In genomic region chr2:236250286-236250685, GRCh38 we compare ENCODE assay signal across 29 cellular contexts. TPM values are rescaled to one million over a fixed set of nuclear protein-coding genes. Genes with fewer than 3 reads are reported as not detected.
"Had no signal": no experiment of that assay in that cellular context is flagged by ENCODE, and none has a peak within 500 bp of the region (broad histone marks: within the 10 kb centered on the region; RNA-seq: fewer than 3 reads in every experiment).

No MANE protein-coding gene starts in this region.

- H3K4me1 Mint-ChIP-seq: endodermal cell; immature natural killer cell; naive thymus-derived CD8-positive, alpha-beta T cell; stimulated activated naive B cell treated with anti-CD40 and anti-IgM and Interleukin-4, amounts not matched to agents 10 μg/mL and 1 μg/mL and 100 μg/mL, for 72 hours; stimulated activated naive CD8-positive, alpha-beta T cell treated with anti-CD3 and anti-CD28 coated beads, Interleukin-15, amount 100 ng/mL, for 72 hours had no signal

- H3K9me3 Mint-ChIP-seq: endodermal cell; immature natural killer cell; stimulated activated naive CD8-positive, alpha-beta T cell treated with anti-CD3 and anti-CD28 coated beads, Interleukin-15, amount 100 ng/mL, for 72 hours had no signal

- H3K4me3 ChIP-seq: colonic mucosa, mucosa of descending colon, testis, tibial nerve, upper lobe of right lung, vagina had no signal

- H3K4me1 ChIP-seq: colonic mucosa, testis, tibial nerve, upper lobe of right lung, vagina had no signal

- H3K4me3 Mint-ChIP-seq: endodermal cell; immature natural killer cell; naive thymus-derived CD8-positive, alpha-beta T cell; stimulated activated naive B cell treated with anti-CD40 and anti-IgM and Interleukin-4, amounts not matched to agents 10 μg/mL and 1 μg/mL and 100 μg/mL, for 72 hours; stimulated activated naive CD8-positive, alpha-beta T cell treated with anti-CD3 and anti-CD28 coated beads, Interleukin-15, amount 100 ng/mL, for 72 hours had no signal

- H3K27me3 ChIP-seq: colonic mucosa, testis, vagina had no signal

- ATAC-seq: left colon; mucosa of descending colon; naive thymus-derived CD8-positive, alpha-beta T cell; sciatic nerve; stimulated activated naive B cell treated with anti-CD40 and anti-IgM and Interleukin-4, amounts not matched to agents 10 μg/mL and 1 μg/mL and 100 μg/mL, for 72 hours; stimulated activated naive CD8-positive, alpha-beta T cell treated with anti-CD3 and anti-CD28 coated beads, Interleukin-15, amount 100 ng/mL, for 72 hours; upper lobe of right lung had no signal

- H3K36me3 ChIP-seq: colonic mucosa, neutrophil, tibial nerve, upper lobe of right lung, vagina had no signal

- H3K9me3 ChIP-seq: colonic mucosa, mucosa of descending colon, neutrophil, testis, tibial nerve, upper lobe of right lung, vagina had no signal

- H3K27ac Mint-ChIP-seq: endodermal cell; immature natural killer cell; naive thymus-derived CD8-positive, alpha-beta T cell; stimulated activated naive B cell treated with anti-CD40 and anti-IgM and Interleukin-4, amounts not matched to agents 10 μg/mL and 1 μg/mL and 100 μg/mL, for 72 hours; stimulated activated naive CD8-positive, alpha-beta T cell treated with anti-CD3 and anti-CD28 coated beads, Interleukin-15, amount 100 ng/mL, for 72 hours had no signal

- DNase-seq: colonic mucosa; effector CD4-positive, alpha-beta T cell; endodermal cell; foreskin melanocyte; immature natural killer cell; left colon; mammary epithelial cell; mucosa of descending colon; naive thymus-derived CD8-positive, alpha-beta T cell; posterior cingulate gyrus; stimulated activated CD4-positive, alpha-beta T cell treated with anti-CD3 and anti-CD28 coated beads, Interleukin-2, amount 100 ng/mL, for 24 hours; stimulated activated CD4-positive, alpha-beta T cell treated with anti-CD3 and anti-CD28 coated beads, Interleukin-4, amount 100 ng/mL, for 4 hours; stimulated activated naive B cell treated with anti-CD40 and anti-IgM and Interleukin-4, amounts not matched to agents 10 μg/mL and 1 μg/mL and 100 μg/mL, for 72 hours; stimulated activated naive CD8-positive, alpha-beta T cell treated with anti-CD3 and anti-CD28 coated beads, Interleukin-15, amount 100 ng/mL, for 72 hours; testis; upper lobe of right lung had no signal

- H3K36me3 Mint-ChIP-seq: immature natural killer cell; naive thymus-derived CD8-positive, alpha-beta T cell; stimulated activated naive B cell treated with anti-CD40 and anti-IgM and Interleukin-4, amounts not matched to agents 10 μg/mL and 1 μg/mL and 100 μg/mL, for 72 hours had no signal

- H3K27ac ChIP-seq: colonic mucosa, neutrophil, testis, tibial nerve, upper lobe of right lung, vagina had no signal

RNA-seq across cellular contexts. Expression of gene ASB18, which starts 13.9 kb away (rescaled TPM):
- total RNA-seq: colonic mucosa; dermis microvascular lymphatic vessel endothelial cell; endodermal cell; glomerular endothelial cell; left colon; liver; mammary epithelial cell; mucosa of descending colon; naive thymus-derived CD8-positive, alpha-beta T cell; osteoblast; pulmonary artery endothelial cell; sciatic nerve; subcutaneous adipose tissue; tibial nerve; upper lobe of right lung; vagina had no signal
- polyA plus RNA-seq: esophagus; immature natural killer cell; keratinocyte; liver; mammary epithelial cell; naive thymus-derived CD8-positive, alpha-beta T cell; neural cell had no signal
